ENCODE assay signal across 7 cellular contexts in the genomic region with DNA sequence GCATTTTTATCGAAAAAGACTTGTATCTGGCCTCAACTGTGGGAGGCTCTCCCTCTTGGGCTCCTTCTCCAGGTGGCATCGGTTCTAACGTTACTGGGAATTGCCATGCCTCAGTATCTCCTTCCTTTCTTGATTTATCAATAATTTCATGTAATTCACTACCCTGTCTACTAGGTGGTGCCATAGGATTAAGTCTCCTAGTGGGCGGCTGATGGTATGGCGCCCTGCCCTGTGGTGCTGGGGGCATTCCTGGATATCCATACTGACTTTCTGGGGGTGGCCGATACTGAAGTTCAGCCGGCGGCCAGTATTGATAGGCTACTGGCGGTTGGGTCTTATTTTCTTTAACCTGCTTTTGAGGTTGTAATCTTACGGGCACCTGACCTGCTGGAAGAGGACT.
DNase-seq lines count a peak whose midpoint lies in the region; ATAC-seq, FAIRE-seq and TF ChIP-seq lines count a peak whose summit lies in the region.
"Not testable (repeated sequence)": the region's sequence is repeated elsewhere in the genome, so short reads cannot be mapped to it uniquely, and the experiment has no call there.

No MANE protein-coding gene starts in this region.

- H3K79me2 ChIP-seq in OCI-LY7 (ENCODE audit: insufficient read depth, low read depth, low read length); GM12878 (ENCODE audit: control insufficient read depth, insufficient read depth, low read length): not testable (repeated sequence)

- TF ChIP-seq RAD21 in GM12878 (IDR thresholded peaks at IDR 0.05; ENCODE audit: insufficient read depth, low read depth, low read length): 0 out of 2 replicates have a peak, but pooled peaks have one; percentile 4

- H3K9me2 ChIP-seq in OCI-LY7 (ENCODE audit: insufficient read depth, low read length): not testable (repeated sequence)

- not testable (repeated sequence) for DNase-seq in GM12865 (ENCODE audit: low read depth); OCI-LY7 (ENCODE audit: low spot score); GM12878 (ENCODE audit: low read depth, low spot score); epithelial cell of proximal tubule (ENCODE audit: low read depth)
- peak; percentile 1 for DNase-seq in activated T-cell treated with anti-CD3 and anti-CD28 coated beads for 48 hours (ENCODE audit: low read depth)
- peak; percentile 6 for DNase-seq in stimulated activated naive CD8-positive, alpha-beta T cell treated with anti-CD3 and anti-CD28 coated beads, Interleukin-15, Interleukin-2, amounts not matched to agents 100 U/mL and 50 U/mL, for 24 hours

- in situ Hi-C loops in GM12878 (cut with MboI): loop anchor here (10.0 kb wide), 1 partner anchor 460 kb away; no protein-coding TSS in a partner anchor

- CTCF ChIA-PET in OCI-LY7 (lab: Charles Lee; ENCODE audit: unreplicated experiment); GM12878 (lab: Yijun Ruan, JAX): not testable (repeated sequence)

- RAD21 ChIA-PET in GM12878 (lab: Charles Lee; ENCODE audit: unreplicated experiment): not testable (repeated sequence)

- H3K4me2 ChIP-seq in OCI-LY7 (ENCODE audit: low read length); GM12878 (ENCODE audit: control insufficient read depth, insufficient read depth): not testable (repeated sequence)

- peak; percentile 0 for TF ChIP-seq CTCF in GM12865 (IDR thresholded peaks at IDR 0.05; ENCODE audit: insufficient read depth, low read depth, low read length, missing control alignments)
- TF ChIP-seq CTCF in OCI-LY7 (conservative IDR thresholded peaks at IDR 0.05; ENCODE audit: low read length): 0 out of 2 replicates have a peak, but pooled peaks have one; percentile 15
- TF ChIP-seq CTCF in GM12878 (IDR thresholded peaks at IDR 0.05 in 2 of 3, conservative IDR thresholded peaks at IDR 0.05 in 1 of 3; ENCODE audit: control insufficient read depth in 2 of 3, extremely low read depth in 1 of 3, insufficient read depth in 1 of 3, low read depth in 3 of 3, low read length in 3 of 3): peak in 1 of 3 experiments; percentile 8; a peak in 1 of 6 replicates
- peak; percentile 2 for TF ChIP-seq CTCF in epithelial cell of proximal tubule (conservative IDR thresholded peaks at IDR 0.05; ENCODE audit: low read depth, low read length)

- SMC1A ChIA-PET in GM12878 (lab: Charles Lee; ENCODE audit: uncharacterized antibody, unreplicated experiment): not testable (repeated sequence)

- not testable (repeated sequence) for ATAC-seq in GM12878; stimulated activated naive CD8-positive, alpha-beta T cell treated with anti-CD3 and anti-CD28 coated beads, Interleukin-15, Interleukin-2, amounts not matched to agents 100 U/mL and 50 U/mL, for 24 hours

- H3K4me3 ChIP-seq in GM12865 (ENCODE audit: low read depth, low read length); OCI-LY7 (ENCODE audit: low read depth, low read length, poor library complexity, severe bottlenecking); GM12878; epithelial cell of proximal tubule (ENCODE audit: low read depth, low read length): not testable (repeated sequence)
- H3K4me3 ChIP-seq in HUES6 (ENCODE audit: low read depth, low read length): peak overlapping the region; percentile 40; the same call in 1 of the 2 replicates

- H3K27ac ChIP-seq in HUES6 (ENCODE audit: low read depth, low read length); OCI-LY7 (ENCODE audit: low read depth, low read length, poor library complexity, severe bottlenecking); GM12878 (ENCODE audit: control insufficient read depth, insufficient read depth): not testable (repeated sequence)

- not testable (repeated sequence) for FAIRE-seq in GM12878 (lab: Jason Lieb, UNC)

- intact Hi-C loops in OCI-LY7 (cut with micrococcal nuclease; ENCODE audit: unreplicated experiment): not testable (repeated sequence)
- intact Hi-C loops in GM12878 (cut with micrococcal nuclease; ENCODE audit: unreplicated experiment): loop anchor here (5.0 kb wide), 1 partner anchor 467 kb away; no protein-coding TSS in a partner anchor

- H4K20me1 ChIP-seq in OCI-LY7 (ENCODE audit: insufficient read depth, low read length); GM12878 (ENCODE audit: control insufficient read depth, insufficient read depth): not testable (repeated sequence)

- POLR2A ChIA-PET in OCI-LY7 (lab: Charles Lee); GM12878 (lab: Charles Lee): not testable (repeated sequence)

- not testable (repeated sequence) for H3K36me3 ChIP-seq in HUES6 (ENCODE audit: control insufficient read depth, insufficient read depth, low read length); OCI-LY7 (ENCODE audit: insufficient read depth, low read length); GM12878 (ENCODE audit: control insufficient read depth in 2 of 2, insufficient read depth in 2 of 2, low read length in 1 of 2)

- not testable (repeated sequence) for TF ChIP-seq EP300 in GM12878 (IDR thresholded peaks at IDR 0.05; ENCODE audit: borderline replicate concordance in 1 of 2, control insufficient read depth in 1 of 2, low read depth in 2 of 2, low read length in 2 of 2)

- H3K27me3 ChIP-seq in HUES6 (ENCODE audit: control insufficient read depth, insufficient read depth, low read length); GM12878 (replicated peaks in 1 of 2; ENCODE audit: control insufficient read depth in 2 of 2, insufficient read depth in 2 of 2, low read length in 1 of 2): not testable (repeated sequence)

- H2AFZ ChIP-seq in OCI-LY7 (ENCODE audit: low read length); GM12878 (ENCODE audit: control insufficient read depth, low read depth, low read length): not testable (repeated sequence)

- H3K9ac ChIP-seq in HUES6 (ENCODE audit: low read length): peak overlapping the region; percentile 76
- not testable (repeated sequence) for H3K9ac ChIP-seq in GM12878 (ENCODE audit: control insufficient read depth, insufficient read depth, low read length)

- BruUV-seq in OCI-LY7 (replicated peaks; lab: Mats Ljungman, UMichigan); GM12878 (replicated peaks; lab: Mats Ljungman, UMichigan): not testable (repeated sequence)

- not testable (repeated sequence) for H3K9me3 ChIP-seq in HUES6 (ENCODE audit: control insufficient read depth, insufficient read depth, low read depth, low read length); OCI-LY7 (ENCODE audit: low read length); GM12878 (replicated peaks; ENCODE audit: control insufficient read depth, insufficient read depth, low read length)

- TF ChIP-seq POLR2A in GM12878 (IDR thresholded peaks at IDR 0.05; ENCODE audit: low read depth, low read length): not testable (repeated sequence)

- H3K4me1 ChIP-seq in HUES6 (ENCODE audit: control insufficient read depth, insufficient read depth, low read length): peaks cover 16% of the 10 kb centered on the region
- not testable (repeated sequence) for H3K4me1 ChIP-seq in OCI-LY7 (ENCODE audit: insufficient read depth, low read length, poor library complexity, severe bottlenecking); GM12878 (ENCODE audit: control insufficient read depth, insufficient read depth, low read length)

- WGBS in GM12878 (ENCODE audit: insufficient coverage, insufficient replicate concordance, low lambda C conversion rate, missing lambda C conversion rate): 49% methylated on average over 7 of the region's 10 CpGs
